Comparison of ENCODE assay signal across 19 cellular contexts in genomic region chr13:100484708-100485107, GRCh38.
A peak's percentile ranks its signal among the peaks of the same experiment; 100 is the strongest.
DNase-seq lines count a peak whose midpoint lies in the region; ATAC-seq and TF ChIP-seq lines count a peak whose summit lies in the region.
"Had no signal": no experiment of that assay in that cellular context is flagged by ENCODE, and none has a peak within 500 bp of the region (broad histone marks: within the 10 kb centered on the region; RNA-seq: fewer than 3 reads in every experiment).

No MANE protein-coding gene starts in this region.

- H3K27me3 ChIP-seq in CD8-positive, alpha-beta memory T cell (ENCODE audit: insufficient read depth, low read length, poor library complexity, severe bottlenecking), result no peaks in the 10 kb centered on the region
- H3K27me3 ChIP-seq in SJCRH30, result no peaks in the 10 kb centered on the region
- H3K27me3 ChIP-seq: thyroid gland had no signal

- H3K79me2 ChIP-seq in OCI-LY7 (ENCODE audit: insufficient read depth, low read depth, low read length), result no peaks in the 10 kb centered on the region

- peak; percentile 51 for ATAC-seq in activated CD8-positive, alpha-beta T cell treated with anti-CD3 and anti-CD28 coated beads, Interleukin-2, amount 10 ng/mL, durations not matched to agents 7 days and 5 days
- ATAC-seq in natural killer cell, result peak; percentile 68 to 80 (median 74)
- ATAC-seq: activated naive CD4-positive, alpha-beta T cell treated with anti-CD3 and anti-CD28 coated beads, Interleukin-2, amount 50 U/mL, for 72 hours had no signal

- H4K20me1 ChIP-seq in OCI-LY7 (ENCODE audit: insufficient read depth, low read length), result no peaks in the 10 kb centered on the region

- peaks cover 0 to 4% (median 0%) of the 10 kb centered on the region in 3 donors for H3K36me3 Mint-ChIP-seq in CD8-positive, alpha-beta memory T cell
- H3K36me3 Mint-ChIP-seq in activated CD8-positive, alpha-beta T cell treated with anti-CD3 and anti-CD28 coated beads, Interleukin-2, amount 10 ng/mL, durations not matched to agents 7 days and 5 days (ENCODE audit: low read depth), result no peaks in the 10 kb centered on the region
- no peaks in the 10 kb centered on the region for H3K36me3 Mint-ChIP-seq in natural killer cell
- H3K36me3 Mint-ChIP-seq: activated naive CD4-positive, alpha-beta T cell treated with anti-CD3 and anti-CD28 coated beads, Interleukin-2, amount 50 U/mL, for 72 hours had no signal

- CTCF ChIA-PET in CD8-positive, alpha-beta memory T cell (lab: Charles Lee), result interaction anchor here (1.3 kb wide), 1 partner anchor 10 kb away, joined by 3 read pairs; no protein-coding TSS in a partner anchor
- CTCF ChIA-PET in activated CD8-positive, alpha-beta T cell treated with anti-CD3 and anti-CD28 coated beads, Interleukin-2, amount 10 ng/mL, durations not matched to agents 7 days and 5 days (lab: Charles Lee), result interaction anchor here (2.5 kb wide), 1 partner anchor 14 kb away, joined by 6 read pairs; no protein-coding TSS in a partner anchor
- CTCF ChIA-PET in OCI-LY7 (lab: Charles Lee; ENCODE audit: unreplicated experiment), result no interaction called here

- no peak overlapping the region for H3K27ac ChIP-seq in CD8-positive, alpha-beta memory T cell (ENCODE audit: low read depth, low read length)
- H3K27ac ChIP-seq in SJCRH30 (no peak overlapping the region; the same call in 1 of the 2 replicates), OCI-LY7 (ENCODE audit: low read depth, low read length, poor library complexity, severe bottlenecking) (no peak overlapping the region)
- H3K27ac ChIP-seq: thyroid gland had no signal

- no peak overlapping the region for H3K4me3 ChIP-seq in CD8-positive, alpha-beta memory T cell (ENCODE audit: low read length)
- H3K4me3 ChIP-seq in SJCRH30, result no peak overlapping the region
- no peak overlapping the region for H3K4me3 ChIP-seq in OCI-LY7 (ENCODE audit: low read depth, low read length, poor library complexity, severe bottlenecking)
- H3K4me3 ChIP-seq: GM12878, thyroid gland had no signal

- POLR2A ChIA-PET in CD8-positive, alpha-beta memory T cell (lab: Charles Lee), result no interaction called here
- POLR2A ChIA-PET in activated CD8-positive, alpha-beta T cell treated with anti-CD3 and anti-CD28 coated beads, Interleukin-2, amount 10 ng/mL, durations not matched to agents 7 days and 5 days (lab: Charles Lee), result no interaction called here
- POLR2A ChIA-PET in OCI-LY7 (lab: Charles Lee), result no interaction called here

- peaks cover 0 to 1% of the 10 kb centered on the region in 2 donors for H3K27me3 Mint-ChIP-seq in CD8-positive, alpha-beta memory T cell
- no peaks in the 10 kb centered on the region for H3K27me3 Mint-ChIP-seq in activated CD8-positive, alpha-beta T cell treated with anti-CD3 and anti-CD28 coated beads, Interleukin-2, amount 10 ng/mL, durations not matched to agents 7 days and 5 days (ENCODE audit: low read depth)
- H3K27me3 Mint-ChIP-seq in natural killer cell (ENCODE audit: low read depth in 2 of 2), result no peaks in the 10 kb centered on the region
- H3K27me3 Mint-ChIP-seq: stimulated activated naive CD8-positive, alpha-beta T cell treated with anti-CD3 and anti-CD28 coated beads, Interleukin-15, Interleukin-2, amounts not matched to agents 100 ng/mL and 50 ng/mL, for 24 hours had no signal

- no peaks in the 10 kb centered on the region for H3K36me3 ChIP-seq in CD8-positive, alpha-beta memory T cell (ENCODE audit: insufficient read depth, low read length)
- H3K36me3 ChIP-seq in SJCRH30 (no peaks in the 10 kb centered on the region), OCI-LY7 (ENCODE audit: insufficient read depth, low read length) (no peaks in the 10 kb centered on the region)
- H3K36me3 ChIP-seq: thyroid gland had no signal

- H2AFZ ChIP-seq in OCI-LY7 (ENCODE audit: low read length), result no peak overlapping the region

- no peaks in the 10 kb centered on the region for H3K9me2 ChIP-seq in OCI-LY7 (ENCODE audit: insufficient read depth, low read length)

- H3K9me3 ChIP-seq in CD8-positive, alpha-beta memory T cell (ENCODE audit: low read length), result no peaks in the 10 kb centered on the region
- H3K9me3 ChIP-seq in SJCRH30 (replicated peaks) (no peaks in the 10 kb centered on the region), OCI-LY7 (ENCODE audit: low read length) (no peaks in the 10 kb centered on the region)
- H3K9me3 ChIP-seq: thyroid gland had no signal

- BruUV-seq in OCI-LY7 (replicated peaks; lab: Mats Ljungman, UMichigan), result no TSS peak

- H3K4me1 Mint-ChIP-seq in CD8-positive, alpha-beta memory T cell, result peaks cover 25 to 28% (median 28%) of the 10 kb centered on the region in 3 donors
- H3K4me1 Mint-ChIP-seq in activated CD8-positive, alpha-beta T cell treated with anti-CD3 and anti-CD28 coated beads, Interleukin-2, amount 10 ng/mL, durations not matched to agents 7 days and 5 days (ENCODE audit: low read depth), result peaks cover 31% of the 10 kb centered on the region
- peaks cover 54 to 57% of the 10 kb centered on the region in 2 donors for H3K4me1 Mint-ChIP-seq in natural killer cell

- no peak for DNase-seq in CD8-positive, alpha-beta memory T cell
- DNase-seq in HT-29 (ENCODE audit: low spot score) (peak; percentile 29), natural killer cell (no peak), SJCRH30 (no peak), cortex of kidney (lab: John Stamatoyannopoulos, UW) (no peak), OCI-LY7 (ENCODE audit: low spot score) (no peak)
- no peak for DNase-seq in activated CD8-positive, alpha-beta T cell treated with anti-CD3 and anti-CD28 coated beads, Interleukin-2, amount 10 ng/mL, durations not matched to agents 7 days and 5 days
- DNase-seq: activated T-cell treated with anti-CD3 and anti-CD28 coated beads, Interleukin-2, amount 50 U/mL, for 72 hours; effector CD8-positive, alpha-beta T cell; foreskin melanocyte; hippocampal formation; KG1; NCI-H2081 treated with DMSO at 0.1 percent for 48 hours; NCI-H524 treated with DMSO at 0.1 percent for 48 hours; stimulated activated CD4-positive, alpha-beta T cell treated with anti-CD3 and anti-CD28 coated beads, Interleukin-2, amount 100 ng/mL, for 48 hours; thyroid gland had no signal

- no peaks in the 10 kb centered on the region for H3K4me1 ChIP-seq in CD8-positive, alpha-beta memory T cell (ENCODE audit: insufficient read depth, low read length)
- 0 out of 2 replicates have a peak, but pooled peaks cover 3% of the 10 kb centered on the region for H3K4me1 ChIP-seq in SJCRH30
- H3K4me1 ChIP-seq in OCI-LY7 (ENCODE audit: insufficient read depth, low read length, poor library complexity, severe bottlenecking), result no peaks in the 10 kb centered on the region
- H3K4me1 ChIP-seq: thyroid gland had no signal

- intact Hi-C loops in natural killer cell (cut with micrococcal nuclease) (no loop called here), OCI-LY7 (cut with micrococcal nuclease; ENCODE audit: unreplicated experiment) (no loop called here)

- peak overlapping the region in 7 of 8 donors; percentile 5 to 84 (median 30) for H3K27ac Mint-ChIP-seq in CD8-positive, alpha-beta memory T cell
- peak overlapping the region; percentile 78 for H3K27ac Mint-ChIP-seq in activated CD8-positive, alpha-beta T cell treated with anti-CD3 and anti-CD28 coated beads, Interleukin-2, amount 10 ng/mL, durations not matched to agents 7 days and 5 days
- peak overlapping the region; percentile 86 to 89 for H3K27ac Mint-ChIP-seq in natural killer cell
- H3K27ac Mint-ChIP-seq: activated naive CD4-positive, alpha-beta T cell treated with anti-CD3 and anti-CD28 coated beads, Interleukin-2, amount 50 U/mL, for 72 hours; activated T-cell treated with anti-CD3 and anti-CD28 coated beads, Interleukin-2, amount 50 U/mL, for 72 hours; stimulated activated naive CD8-positive, alpha-beta T cell treated with anti-CD3 and anti-CD28 coated beads, Interleukin-15, Interleukin-2, amounts not matched to agents 100 ng/mL and 50 ng/mL, for 24 hours had no signal

- no peak overlapping the region for H3K4me2 ChIP-seq in OCI-LY7 (ENCODE audit: low read length)

- TF ChIP-seq CTCF in natural killer cell (IDR thresholded peaks at IDR 0.05) (no peak), OCI-LY7 (conservative IDR thresholded peaks at IDR 0.05; ENCODE audit: low read length) (no peak)

- H3K4me3 Mint-ChIP-seq in CD8-positive, alpha-beta memory T cell, result peak overlapping the region in 5 of 7 donors; percentile 7 to 46 (median 29)
- H3K4me3 Mint-ChIP-seq in activated CD8-positive, alpha-beta T cell treated with anti-CD3 and anti-CD28 coated beads, Interleukin-2, amount 10 ng/mL, durations not matched to agents 7 days and 5 days, result no peak overlapping the region
- peak overlapping the region; percentile 81 for H3K4me3 Mint-ChIP-seq in natural killer cell
- H3K4me3 Mint-ChIP-seq: activated T-cell treated with anti-CD3 and anti-CD28 coated beads, Interleukin-2, amount 50 U/mL, for 72 hours; stimulated activated naive CD8-positive, alpha-beta T cell treated with anti-CD3 and anti-CD28 coated beads, Interleukin-15, Interleukin-2, amounts not matched to agents 100 ng/mL and 50 ng/mL, for 24 hours had no signal

- H3K9me3 Mint-ChIP-seq in CD8-positive, alpha-beta memory T cell, result no peaks in the 10 kb centered on the region
- H3K9me3 Mint-ChIP-seq in activated CD8-positive, alpha-beta T cell treated with anti-CD3 and anti-CD28 coated beads, Interleukin-2, amount 10 ng/mL, durations not matched to agents 7 days and 5 days (ENCODE audit: insufficient read depth), result no peaks in the 10 kb centered on the region
- H3K9me3 Mint-ChIP-seq in natural killer cell, result no peaks in the 10 kb centered on the region
- H3K9me3 Mint-ChIP-seq: activated naive CD4-positive, alpha-beta T cell treated with anti-CD3 and anti-CD28 coated beads, Interleukin-2, amount 50 U/mL, for 72 hours; activated T-cell treated with anti-CD3 and anti-CD28 coated beads, Interleukin-2, amount 50 U/mL, for 72 hours; stimulated activated naive CD8-positive, alpha-beta T cell treated with anti-CD3 and anti-CD28 coated beads, Interleukin-15, Interleukin-2, amounts not matched to agents 100 ng/mL and 50 ng/mL, for 24 hours had no signal

Comparison
In these comparisons a context has a peak if more than half of its experiments do, and no peak if none do; other contexts are left out.
1. H3K27ac Mint-ChIP-seq: peak in every context shown above with its lines; median percentile 88 in natural killer cell; 78 in activated CD8-positive, alpha-beta T cell treated with anti-CD3 and anti-CD28 coated beads, Interleukin-2, amount 10 ng/mL, durations not matched to agents 7 days and 5 days; 30 in CD8-positive, alpha-beta memory T cell.